In genomic region chr4:1195894-1196401, GRCh38 we compare ENCODE assay signal across 23 cellular contexts. TPM values are rescaled to one million over a fixed set of nuclear protein-coding genes. Genes with fewer than 3 reads are reported as not detected.
DNase-seq lines count a peak whose midpoint lies in the region; ATAC-seq and TF ChIP-seq lines count a peak whose summit lies in the region.
"Had no signal": no experiment of that assay in that cellular context is flagged by ENCODE, and none has a peak within 500 bp of the region (broad histone marks: within the 10 kb centered on the region; RNA-seq: fewer than 3 reads in every experiment).

No MANE protein-coding gene starts in this region.

- H3K27me3 ChIP-seq in WERI-Rb-1 (ENCODE audit: insufficient read depth, low read depth, severe bottlenecking) (no peaks in the 10 kb centered on the region), Karpas-422 (ENCODE audit: low read length) (no peaks in the 10 kb centered on the region)

- H3K27ac Mint-ChIP-seq in T-helper 2 cell treated with Interferon-gamma antibody and Interleukin-4, amounts not matched to agents 5 μg/mL and 100 μg/mL, for 36 hours, result peak overlapping the region; percentile 60
- peak overlapping the region; percentile 79 to 100 for H3K27ac Mint-ChIP-seq in natural killer cell
- H3K27ac Mint-ChIP-seq: activated B cell treated with CpG ODN at 0.5 μM for 24 hours; activated naive CD4-positive, alpha-beta T cell treated with anti-CD3 and anti-CD28 coated beads, Interleukin-2, amount 10 ng/mL, durations not matched to agents 7 days and 5 days; B cell had no signal

- no peak overlapping the region for H3K9ac ChIP-seq in Karpas-422 (ENCODE audit: low read length)

- intact Hi-C loops in natural killer cell (cut with micrococcal nuclease), result no loop called here

- TF ChIP-seq CTCF in WERI-Rb-1 (IDR thresholded peaks at IDR 0.05; ENCODE audit: low read depth, low read length) (no peak), natural killer cell (IDR thresholded peaks at IDR 0.05) (no peak)

- H3K36me3 ChIP-seq in WERI-Rb-1 (no peaks in the 10 kb centered on the region), Karpas-422 (ENCODE audit: insufficient read depth, low read length) (no peaks in the 10 kb centered on the region)

- H2AFZ ChIP-seq in Karpas-422 (ENCODE audit: low read length), result no peak overlapping the region

- peaks cover 8% of the 10 kb centered on the region for H3K4me1 ChIP-seq in Karpas-422 (ENCODE audit: low read length)
- H3K4me1 ChIP-seq: Caco-2 had no signal

- no peaks in the 10 kb centered on the region for H3K79me2 ChIP-seq in Karpas-422 (ENCODE audit: low read length)

- H3K4me1 Mint-ChIP-seq in T-helper 2 cell treated with Interferon-gamma antibody and Interleukin-4, amounts not matched to agents 5 μg/mL and 100 μg/mL, for 36 hours (ENCODE audit: low read depth), result peaks cover 19% of the 10 kb centered on the region
- peaks cover 42 to 57% of the 10 kb centered on the region in 2 donors for H3K4me1 Mint-ChIP-seq in natural killer cell

- H3K4me3 Mint-ChIP-seq in T-helper 2 cell treated with Interferon-gamma antibody and Interleukin-4, amounts not matched to agents 5 μg/mL and 100 μg/mL, for 36 hours, result no peak overlapping the region
- no peak overlapping the region for H3K4me3 Mint-ChIP-seq in natural killer cell
- H3K4me3 Mint-ChIP-seq: activated B cell treated with CpG ODN at 0.5 μM for 24 hours; activated naive CD4-positive, alpha-beta T cell treated with anti-CD3 and anti-CD28 coated beads, Interleukin-2, amount 10 ng/mL, durations not matched to agents 7 days and 5 days; B cell had no signal

- ATAC-seq in natural killer cell (no peak), left lobe of liver (no peak), GM21529 (IDR thresholded peaks at IDR 0.05; ENCODE audit: unreplicated experiment) (no peak)

- H3K9me3 ChIP-seq in WERI-Rb-1 (ENCODE audit: severe bottlenecking) (peaks cover 8% of the 10 kb centered on the region), Karpas-422 (ENCODE audit: low read length) (peaks cover 5% of the 10 kb centered on the region; the same call in 1 of the 2 replicates)
- H3K9me3 ChIP-seq: Caco-2 had no signal

- H3K27me3 Mint-ChIP-seq in T-helper 2 cell treated with Interferon-gamma antibody and Interleukin-4, amounts not matched to agents 5 μg/mL and 100 μg/mL, for 36 hours (ENCODE audit: low read depth), result no peaks in the 10 kb centered on the region
- no peaks in the 10 kb centered on the region for H3K27me3 Mint-ChIP-seq in natural killer cell (ENCODE audit: low read depth in 2 of 2)
- H3K27me3 Mint-ChIP-seq: activated B cell treated with CpG ODN at 0.5 μM for 24 hours, B cell had no signal

- H3K9me3 Mint-ChIP-seq in T-helper 2 cell treated with Interferon-gamma antibody and Interleukin-4, amounts not matched to agents 5 μg/mL and 100 μg/mL, for 36 hours, result no peaks in the 10 kb centered on the region
- no peaks in the 10 kb centered on the region for H3K9me3 Mint-ChIP-seq in natural killer cell
- H3K9me3 Mint-ChIP-seq: activated B cell treated with CpG ODN at 0.5 μM for 24 hours; activated naive CD4-positive, alpha-beta T cell treated with anti-CD3 and anti-CD28 coated beads, Interleukin-2, amount 10 ng/mL, durations not matched to agents 7 days and 5 days had no signal

- H3K9me2 ChIP-seq in Karpas-422 (replicated peaks; ENCODE audit: insufficient read depth, low read length), result no peaks in the 10 kb centered on the region

- no peak for DNase-seq in T-helper 2 cell treated with Interferon-gamma antibody and Interleukin-4, amounts not matched to agents 5 μg/mL and 100 μg/mL, for 36 hours (ENCODE audit: low spot score)
- no peak for DNase-seq in T-helper 2 cell
- peak; percentile 4 for DNase-seq in AG20443 (ENCODE audit: low spot score)
- no peak for DNase-seq in WERI-Rb-1
- peak; percentile 11 for DNase-seq in natural killer cell
- DNase-seq in Karpas-422, result no peak
- no peak for DNase-seq in left lobe of liver (ENCODE audit: low spot score)
- DNase-seq: activated naive CD4-positive, alpha-beta T cell treated with anti-CD3 and anti-CD28 coated beads, Interleukin-2, amount 10 ng/mL, durations not matched to agents 7 days and 5 days; central memory CD4-positive, alpha-beta T cell; EL; GOT3; NCI-H146; NCI-H524 treated with DMSO at 0.1 percent for 48 hours; occipital lobe; retina; stimulated activated CD4-positive, alpha-beta T cell treated with anti-CD3 and anti-CD28 coated beads, Interleukin-4, amount 100 ng/mL, for 24 hours; T-helper 9 cell; trophoblast cell had no signal

- no peak overlapping the region for H3K4me2 ChIP-seq in Karpas-422 (ENCODE audit: low read depth, low read length, poor library complexity, severe bottlenecking)

- peaks cover 29% of the 10 kb centered on the region for H3K36me3 Mint-ChIP-seq in T-helper 2 cell treated with Interferon-gamma antibody and Interleukin-4, amounts not matched to agents 5 μg/mL and 100 μg/mL, for 36 hours (ENCODE audit: low read depth)
- peaks cover 9% of the 10 kb centered on the region for H3K36me3 Mint-ChIP-seq in natural killer cell

- no peaks in the 10 kb centered on the region for H4K20me1 ChIP-seq in Karpas-422 (ENCODE audit: insufficient read depth, low read depth, low read length)

- H3K27ac ChIP-seq in WERI-Rb-1 (0 out of 2 replicates have a peak overlapping the region, but pooled peaks have one; percentile 3), Karpas-422 (ENCODE audit: low read length) (no peak overlapping the region)
- H3K27ac ChIP-seq: SK-N-MC had no signal

- no peak overlapping the region for H3K4me3 ChIP-seq in WERI-Rb-1 (ENCODE audit: low read depth, low read length)
- H3K4me3 ChIP-seq in Karpas-422 (ENCODE audit: low read length), result no peak overlapping the region
- H3K4me3 ChIP-seq: SK-N-MC had no signal

RNA-seq across cellular contexts. Expression of gene SPON2, which starts 23.6 kb away (rescaled TPM):
- 1,000 to 10,000 TPM; 1,124 to 1,574 (median 1,339) TPM for total RNA-seq in natural killer cell
- total RNA-seq in Karpas-422 (2014; rRNA removed; shearing (Covaris generic); ENCODE audit: low replicate concordance), result 7.4 and 8.9 TPM in 2 replicates
- 54.3 TPM for total RNA-seq in left lobe of liver

RNA-seq across cellular contexts. Expression of gene CTBP1, which starts 53.0 kb away (rescaled TPM):
- total RNA-seq in natural killer cell, result 100 to 1,000 TPM; 384 to 388 (median 388) TPM
- total RNA-seq in Karpas-422 (2014; rRNA removed; shearing (Covaris generic); ENCODE audit: low replicate concordance), result 86.9 and 184 TPM in 2 replicates
- total RNA-seq in left lobe of liver, result 97.0 TPM

Comparison
In these comparisons a context has a peak if more than half of its experiments do, and no peak if none do; other contexts are left out.
1. DNase-seq: peak in AG20443 (single experiment) and natural killer cell (single experiment); none in T-helper 2 cell treated with Interferon-gamma antibody and Interleukin-4, amounts not matched to agents 5 μg/mL and 100 μg/mL, for 36 hours (single experiment), T-helper 2 cell (0 of 5), WERI-Rb-1 (single experiment), Karpas-422 (single experiment) and left lobe of liver (single experiment).
2. RNA of gene SPON2, which starts 23.6 kb away (total RNA-seq): 1,124 to 1,574 TPM in natural killer cell; 54.3 TPM in left lobe of liver (single experiment) and 7.4 to 8.9 TPM in Karpas-422; every median in the first group is over 10 times any median in the second.